Comparison of ENCODE assay signal across 15 cellular contexts in genomic region chr12:50087159-50087558, GRCh38. TPM values are rescaled to one million over a fixed set of nuclear protein-coding genes. Genes with fewer than 3 reads are reported as not detected.
A peak's percentile ranks its signal among the peaks of the same experiment; 100 is the strongest.
DNase-seq lines count a peak whose midpoint lies in the region; ATAC-seq and TF ChIP-seq lines count a peak whose summit lies in the region.
"Had no signal": no experiment of that assay in that cellular context is flagged by ENCODE, and none has a peak within 500 bp of the region (broad histone marks: within the 10 kb centered on the region; RNA-seq: fewer than 3 reads in every experiment).

No MANE protein-coding gene starts in this region.

- peak overlapping the region in 33 of 59 donors; percentile 1 to 64 (median 44) for H3K27ac ChIP-seq in dorsolateral prefrontal cortex
- H3K27ac ChIP-seq: SJCRH30 had no signal

- no peaks in the 10 kb centered on the region for H3K9me3 Mint-ChIP-seq in activated T-cell treated with anti-CD3 and anti-CD28 coated beads, Interleukin-2, amount 50 U/mL, for 24 hours
- no peaks in the 10 kb centered on the region for H3K9me3 Mint-ChIP-seq in osteocyte (ENCODE audit: unreplicated experiment)

- H3K4me2 ChIP-seq in Loucy (ENCODE audit: low read depth, low read length, poor library complexity, severe bottlenecking), result peak overlapping the region; percentile 87

- H3K9me2 ChIP-seq in Loucy (replicated peaks; ENCODE audit: low read depth, low read length), result no peaks in the 10 kb centered on the region

- no peak for DNase-seq in activated T-cell treated with anti-CD3 and anti-CD28 coated beads, Interleukin-2, amount 50 U/mL, for 24 hours
- no peak for DNase-seq in activated T-cell treated with anti-CD3 and anti-CD28 coated beads, Interleukin-2, amount 50 U/mL, for 48 hours
- no peak for DNase-seq in dorsolateral prefrontal cortex
- DNase-seq in osteocyte (ENCODE audit: extremely low spot score, unreplicated experiment), result no peak
- DNase-seq in AG08396 (ENCODE audit: low spot score), result no peak
- DNase-seq: activated CD4-positive, alpha-beta T cell treated with anti-CD3 and anti-CD28 coated beads for 4 hours; Caco-2; NCI-H2029; NCI-H524; SJCRH30 had no signal

- H3K4me3 Mint-ChIP-seq in activated T-cell treated with anti-CD3 and anti-CD28 coated beads, Interleukin-2, amount 50 U/mL, for 24 hours, result no peak overlapping the region
- H3K4me3 Mint-ChIP-seq in osteocyte (ENCODE audit: unreplicated experiment), result no peak overlapping the region

- peaks cover 40% of the 10 kb centered on the region for H3K4me1 Mint-ChIP-seq in activated T-cell treated with anti-CD3 and anti-CD28 coated beads, Interleukin-2, amount 50 U/mL, for 24 hours (ENCODE audit: low read depth)
- H3K4me1 Mint-ChIP-seq in osteocyte (ENCODE audit: unreplicated experiment), result peaks cover 30% of the 10 kb centered on the region

- peaks cover 19% of the 10 kb centered on the region for H3F3A ChIP-seq in Loucy (ENCODE audit: low read depth)

- no peak overlapping the region for H2AFZ ChIP-seq in Loucy (ENCODE audit: low read length)

- H3K9me3 ChIP-seq in Loucy (ENCODE audit: insufficient read depth, low read depth, low read length), result no peaks in the 10 kb centered on the region
- H3K9me3 ChIP-seq: Caco-2, SJCRH30 had no signal

- TF ChIP-seq CTCF in Loucy (conservative IDR thresholded peaks at IDR 0.05; ENCODE audit: low read length), result no peak
- TF ChIP-seq CTCF in dorsolateral prefrontal cortex (IDR thresholded peaks at IDR 0.05 in 54 of 56, conservative IDR thresholded peaks at IDR 0.05 in 2 of 56; ENCODE audit: low read depth in 1 of 56, partially characterized antibody in 56 of 56), result no peak
- no peak for TF ChIP-seq CTCF in osteocyte (IDR thresholded peaks at IDR 0.05)

- H3K27me3 ChIP-seq in Loucy (ENCODE audit: insufficient read depth, low read length, poor library complexity, severe bottlenecking) (no peaks in the 10 kb centered on the region), dorsolateral prefrontal cortex (no peaks in the 10 kb centered on the region)
- H3K27me3 ChIP-seq: SJCRH30 had no signal

- H3K27me3 Mint-ChIP-seq in activated T-cell treated with anti-CD3 and anti-CD28 coated beads, Interleukin-2, amount 50 U/mL, for 24 hours, result no peaks in the 10 kb centered on the region
- no peaks in the 10 kb centered on the region for H3K27me3 Mint-ChIP-seq in osteocyte (ENCODE audit: unreplicated experiment)

- peaks cover 24% of the 10 kb centered on the region for H3K4me1 ChIP-seq in Loucy (ENCODE audit: insufficient read depth, low read length, poor library complexity, severe bottlenecking)
- H3K4me1 ChIP-seq: SJCRH30 had no signal

- peaks cover 30% of the 10 kb centered on the region for H3K79me2 ChIP-seq in Loucy (ENCODE audit: insufficient read depth, low read length)

- peak overlapping the region; percentile 28 for H3K4me3 ChIP-seq in Loucy (ENCODE audit: low read length, poor library complexity, severe bottlenecking)
- H3K4me3 ChIP-seq in dorsolateral prefrontal cortex, result peak overlapping the region in 9 of 59 donors; percentile 4 to 31 (median 19)
- H3K4me3 ChIP-seq: SJCRH30 had no signal

- peaks cover 23% of the 10 kb centered on the region for H4K20me1 ChIP-seq in Loucy (ENCODE audit: insufficient read depth, low read length, poor library complexity, severe bottlenecking)

- peak overlapping the region; percentile 63 for H3K27ac Mint-ChIP-seq in activated T-cell treated with anti-CD3 and anti-CD28 coated beads, Interleukin-2, amount 50 U/mL, for 24 hours
- peak overlapping the region; percentile 18 for H3K27ac Mint-ChIP-seq in osteocyte (ENCODE audit: unreplicated experiment)

- no peak for ATAC-seq in HG03432 (IDR thresholded peaks at IDR 0.05; ENCODE audit: unreplicated experiment)
- no peak for ATAC-seq in GM21723 (IDR thresholded peaks at IDR 0.05; ENCODE audit: unreplicated experiment)

- H3K36me3 Mint-ChIP-seq in activated T-cell treated with anti-CD3 and anti-CD28 coated beads, Interleukin-2, amount 50 U/mL, for 24 hours (ENCODE audit: low read depth), result peaks cover 67% of the 10 kb centered on the region
- H3K36me3 Mint-ChIP-seq in osteocyte (ENCODE audit: unreplicated experiment), result peaks cover 27% of the 10 kb centered on the region

- intact Hi-C loops in dorsolateral prefrontal cortex (cut with DNase I), result loop anchor here in 1 of 2 donors (5.0 kb wide), 1 partner anchor 80 kb away; the partner anchor contains the start of gene CERS5

- peak overlapping the region; percentile 19 for H3K9ac ChIP-seq in Loucy (ENCODE audit: low read depth, low read length, poor library complexity, severe bottlenecking)

- peaks cover 35% of the 10 kb centered on the region for H3K36me3 ChIP-seq in Loucy (ENCODE audit: insufficient read depth, low read length)

RNA-seq across cellular contexts. Expression of gene SMARCD1, which starts 2.0 kb away (rescaled TPM):
- total RNA-seq in dorsolateral prefrontal cortex (10 to 100 TPM; 30.8 to 66.7 (median 44.2) TPM), osteocyte (61.4 and 66.7 TPM in 2 replicates)

RNA-seq across cellular contexts. Expression of gene GPD1, which starts 16.6 kb away (rescaled TPM):
- 10 to 100 TPM in 35 of 120 experiments, 1 to 10 TPM in 85; 2.0 to 47.2 (median 7.3) TPM for total RNA-seq in dorsolateral prefrontal cortex
- total RNA-seq in osteocyte, result 0.43 TPM in 1 of 2 replicates, not detected in the other
- total RNA-seq: G401, H4 had no signal

RNA-seq across cellular contexts. Expression of gene COX14, which starts 24.9 kb away (rescaled TPM):
- total RNA-seq in dorsolateral prefrontal cortex (10 to 100 TPM; 34.1 to 74.3 (median 53.9) TPM), osteocyte (41.5 and 54.9 TPM in 2 replicates)

RNA-seq across cellular contexts. Expression of gene ASIC1, which starts 29.8 kb away (rescaled TPM):
- total RNA-seq in dorsolateral prefrontal cortex, result 10 to 100 TPM; 24.4 to 56.2 (median 38.4) TPM
- total RNA-seq in osteocyte, result 2.1 and 3.0 TPM in 2 replicates
